ENCODE assay signal across 15 cellular contexts in genomic region chr15:28015855-28016254, GRCh38.
A peak's percentile ranks its signal among the peaks of the same experiment; 100 is the strongest.
DNase-seq lines count a peak whose midpoint lies in the region; ATAC-seq and TF ChIP-seq lines count a peak whose summit lies in the region.
"Had no signal": no experiment of that assay in that cellular context is flagged by ENCODE, and none has a peak within 500 bp of the region (broad histone marks: within the 10 kb centered on the region; RNA-seq: fewer than 3 reads in every experiment).

No MANE protein-coding gene starts in this region.

- H3K4me3 Mint-ChIP-seq in nephron progenitor cell = no peak overlapping the region
- H3K4me3 Mint-ChIP-seq in activated T-helper 2 cell treated with anti-CD3 and anti-CD28 coated beads, Interferon-gamma antibody, Interleukin-2, Interleukin-4, amounts not matched to agents 10 μg/mL and 5 μg/mL and 100 μg/mL, durations not matched to agents 14 hours and 24 hours and 36 hours (ENCODE audit: low read depth) = no peak overlapping the region
- H3K4me3 Mint-ChIP-seq: B cell; CD4-positive, alpha-beta T cell; CD8-positive, alpha-beta T cell had no signal

- H3K4me1 Mint-ChIP-seq in nephron progenitor cell = peaks cover 39% of the 10 kb centered on the region
- H3K4me1 Mint-ChIP-seq in activated T-helper 2 cell treated with anti-CD3 and anti-CD28 coated beads, Interferon-gamma antibody, Interleukin-2, Interleukin-4, amounts not matched to agents 10 μg/mL and 5 μg/mL and 100 μg/mL, durations not matched to agents 14 hours and 24 hours and 36 hours (ENCODE audit: low read depth) = no peaks in the 10 kb centered on the region
- H3K4me1 Mint-ChIP-seq: B cell had no signal

- TF ChIP-seq CTCF in nephron progenitor cell (IDR thresholded peaks at IDR 0.05) = no peak

- H3K27me3 Mint-ChIP-seq in nephron progenitor cell (ENCODE audit: low read depth, poor library complexity) = no peaks in the 10 kb centered on the region
- no peaks in the 10 kb centered on the region for H3K27me3 Mint-ChIP-seq in activated T-helper 2 cell treated with anti-CD3 and anti-CD28 coated beads, Interferon-gamma antibody, Interleukin-2, Interleukin-4, amounts not matched to agents 10 μg/mL and 5 μg/mL and 100 μg/mL, durations not matched to agents 14 hours and 24 hours and 36 hours (ENCODE audit: low read depth)
- H3K27me3 Mint-ChIP-seq: B cell; CD4-positive, alpha-beta T cell had no signal

- DNase-seq in epidermal melanocyte (ENCODE audit: insufficient read length, low spot score) = peak; percentile 5
- peak; percentile 12 for DNase-seq in left lobe of liver (ENCODE audit: low spot score)
- DNase-seq in nephron progenitor cell = no peak
- no peak for DNase-seq in NCI-H2081 (lab: John Stamatoyannopoulos, UW)
- DNase-seq in activated T-helper 2 cell treated with anti-CD3 and anti-CD28 coated beads, Interferon-gamma antibody, Interleukin-2, Interleukin-4, amounts not matched to agents 10 μg/mL and 5 μg/mL and 100 μg/mL, durations not matched to agents 14 hours and 24 hours and 36 hours (ENCODE audit: low spot score) = no peak
- DNase-seq: AML-193; Caco-2; Calu3; CD4-positive, alpha-beta T cell; CD8-positive, alpha-beta T cell; DMS79 treated with DMSO at 0.1 percent for 48 hours; GF-D8 had no signal

- intact Hi-C loops in activated T-helper 2 cell treated with anti-CD3 and anti-CD28 coated beads, Interferon-gamma antibody, Interleukin-2, Interleukin-4, amounts not matched to agents 10 μg/mL and 5 μg/mL and 100 μg/mL, durations not matched to agents 14 hours and 24 hours and 36 hours (cut with micrococcal nuclease) = no loop called here

- no peaks in the 10 kb centered on the region for H3K9me3 Mint-ChIP-seq in nephron progenitor cell
- H3K9me3 Mint-ChIP-seq in activated T-helper 2 cell treated with anti-CD3 and anti-CD28 coated beads, Interferon-gamma antibody, Interleukin-2, Interleukin-4, amounts not matched to agents 10 μg/mL and 5 μg/mL and 100 μg/mL, durations not matched to agents 14 hours and 24 hours and 36 hours = no peaks in the 10 kb centered on the region
- H3K9me3 Mint-ChIP-seq: CD4-positive, alpha-beta T cell; CD8-positive, alpha-beta T cell had no signal

- ATAC-seq in left lobe of liver (no peak), HG03457 (IDR thresholded peaks at IDR 0.05; ENCODE audit: unreplicated experiment) (no peak)
- ATAC-seq: A549; CD8-positive, alpha-beta T cell had no signal

- H3K27ac Mint-ChIP-seq in nephron progenitor cell = peak overlapping the region; percentile 44
- no peak overlapping the region for H3K27ac Mint-ChIP-seq in activated T-helper 2 cell treated with anti-CD3 and anti-CD28 coated beads, Interferon-gamma antibody, Interleukin-2, Interleukin-4, amounts not matched to agents 10 μg/mL and 5 μg/mL and 100 μg/mL, durations not matched to agents 14 hours and 24 hours and 36 hours
- H3K27ac Mint-ChIP-seq: B cell; CD4-positive, alpha-beta T cell; CD8-positive, alpha-beta T cell had no signal

- no peaks in the 10 kb centered on the region for H3K36me3 Mint-ChIP-seq in nephron progenitor cell (ENCODE audit: low read depth)
- no peaks in the 10 kb centered on the region for H3K36me3 Mint-ChIP-seq in activated T-helper 2 cell treated with anti-CD3 and anti-CD28 coated beads, Interferon-gamma antibody, Interleukin-2, Interleukin-4, amounts not matched to agents 10 μg/mL and 5 μg/mL and 100 μg/mL, durations not matched to agents 14 hours and 24 hours and 36 hours (ENCODE audit: low read depth)
- H3K36me3 Mint-ChIP-seq: CD8-positive, alpha-beta T cell had no signal

Comparison
In these comparisons a context has a peak if more than half of its experiments do, and no peak if none do; other contexts are left out.
1. DNase-seq: peak in epidermal melanocyte (single experiment) and left lobe of liver (single experiment); none in nephron progenitor cell (single experiment), NCI-H2081 (0 of 2) and activated T-helper 2 cell treated with anti-CD3 and anti-CD28 coated beads, Interferon-gamma antibody, Interleukin-2, Interleukin-4, amounts not matched to agents 10 μg/mL and 5 μg/mL and 100 μg/mL, durations not matched to agents 14 hours and 24 hours and 36 hours (single experiment).